15 cellular contexts compared by ENCODE assay signal in the genomic region with DNA sequence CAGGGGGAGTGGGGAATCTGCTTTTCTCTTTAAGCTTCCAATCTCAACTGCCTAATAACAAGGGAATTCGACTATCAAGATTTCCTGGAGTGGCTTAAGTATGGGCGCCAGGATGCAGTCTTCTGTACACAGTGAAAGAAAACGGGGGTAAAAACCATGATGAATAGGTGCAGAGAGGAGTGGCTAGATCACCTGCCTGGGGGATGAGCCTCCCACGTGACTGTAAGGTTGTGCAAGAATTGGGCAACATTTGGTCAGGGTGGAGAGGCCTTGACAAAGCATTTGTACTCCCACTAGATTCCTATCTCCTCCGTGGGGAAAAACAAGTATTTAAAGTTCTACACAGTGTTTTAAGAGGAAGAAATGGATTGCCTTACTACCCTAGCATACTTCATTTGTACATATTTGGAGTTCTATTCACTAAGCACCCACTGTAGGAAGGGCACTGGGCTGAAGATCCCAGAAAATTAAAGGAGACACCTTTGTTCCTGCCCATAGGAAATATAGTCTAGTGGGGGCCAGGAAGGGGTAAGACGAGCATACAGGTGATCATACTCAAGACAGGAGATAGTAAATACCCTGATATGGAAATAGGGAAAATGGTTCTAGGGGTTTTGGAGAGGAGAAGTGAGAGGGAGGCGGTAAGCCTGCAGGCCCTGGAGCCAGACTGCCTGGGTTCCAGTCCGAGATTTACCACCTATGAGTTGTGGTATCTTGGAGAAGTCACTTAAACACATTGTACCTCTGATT. TPM values are rescaled to one million over a fixed set of nuclear protein-coding genes. Genes with fewer than 3 reads are reported as not detected.
A peak's percentile ranks its signal among the peaks of the same experiment; 100 is the strongest.
DNase-seq lines count a peak whose midpoint lies in the region; ATAC-seq lines count a peak whose summit lies in the region.
"Had no signal": no experiment of that assay in that cellular context is flagged by ENCODE, and none has a peak within 500 bp of the region (broad histone marks: within the 10 kb centered on the region; RNA-seq: fewer than 3 reads in every experiment).

No MANE protein-coding gene starts in this region.

- no peak overlapping the region for H2BK5ac ChIP-seq in mesenchymal stem cell (ENCODE audit: low read depth, low read length, poor library complexity, severe bottlenecking)

- no peak overlapping the region for H2BK120ac ChIP-seq in mesenchymal stem cell (ENCODE audit: low read depth, low read length)

- peak overlapping the region; percentile 13 for H2AK5ac ChIP-seq in mesenchymal stem cell (ENCODE audit: low read length, severe bottlenecking)

- no peaks in the 10 kb centered on the region for H3K36me3 Mint-ChIP-seq in activated CD4-positive, alpha-beta T cell treated with anti-CD3 and anti-CD28 coated beads for 36 hours (ENCODE audit: low read depth)

- H3K4me3 ChIP-seq in ACC112 (ENCODE audit: low read depth, low read length) = no peak overlapping the region
- no peak overlapping the region for H3K4me3 ChIP-seq in mesenchymal stem cell (ENCODE audit: insufficient read depth in 1 of 2, low read depth in 1 of 2, low read length in 2 of 2)
- H3K4me3 ChIP-seq: transverse colon had no signal

- WGBS in mesenchymal stem cell = 87% methylated on average over 7 of the region's 8 CpGs

- no peaks in the 10 kb centered on the region for H3K27me3 Mint-ChIP-seq in activated CD4-positive, alpha-beta T cell treated with anti-CD3 and anti-CD28 coated beads for 36 hours
- H3K27me3 Mint-ChIP-seq: activated T-cell treated with anti-CD3 and anti-CD28 coated beads, Interleukin-2, amount 50 U/mL, for 24 hours; dendritic cell treated with granulocyte-macrophage colony-stimulating factor and Interleukin-4, amounts not matched to agents 40 ng/mL and 50 ng/mL, for 4 days had no signal

- no peak overlapping the region for H3K4me3 Mint-ChIP-seq in activated CD4-positive, alpha-beta T cell treated with anti-CD3 and anti-CD28 coated beads for 36 hours
- H3K4me3 Mint-ChIP-seq: activated T-cell treated with anti-CD3 and anti-CD28 coated beads, Interleukin-2, amount 50 U/mL, for 24 hours; dendritic cell treated with granulocyte-macrophage colony-stimulating factor and Interleukin-4, amounts not matched to agents 40 ng/mL and 50 ng/mL, for 4 days had no signal

- H3K36me3 ChIP-seq in ACC112 (ENCODE audit: insufficient read depth, low read length) (no peaks in the 10 kb centered on the region), mesenchymal stem cell (ENCODE audit: control insufficient read depth in 1 of 2, insufficient read depth in 2 of 2, low read depth in 1 of 2, low read length in 2 of 2) (no peaks in the 10 kb centered on the region)
- H3K36me3 ChIP-seq: transverse colon had no signal

- POLR2A ChIA-PET in activated CD4-positive, alpha-beta T cell treated with anti-CD3 and anti-CD28 coated beads for 36 hours (lab: Charles Lee) = no interaction called here

- peak; percentile 26 for DNase-seq in NCI-H510A (lab: John Stamatoyannopoulos, UW)
- peak; percentile 56 for DNase-seq in epithelial cell of prostate (ENCODE audit: low read depth, low spot score)
- DNase-seq in mesenchymal stem cell = no peak
- no peak for DNase-seq in activated CD4-positive, alpha-beta T cell treated with anti-CD3 and anti-CD28 coated beads for 36 hours
- DNase-seq in NK-92 (lab: John Stamatoyannopoulos, UW; ENCODE audit: unreplicated experiment) = no peak
- no peak for DNase-seq in NCI-H774 (lab: John Stamatoyannopoulos, UW)
- no peak for DNase-seq in D341Med (ENCODE audit: low spot score)
- DNase-seq: activated CD4-positive, alpha-beta T cell treated with anti-CD3 and anti-CD28 coated beads for 4 hours; activated T-cell treated with anti-CD3 and anti-CD28 coated beads, Interleukin-2, amount 50 U/mL, for 24 hours; Calu3; NCI-H1694 treated with DMSO at 0.1 percent for 48 hours; stimulated activated CD4-positive, alpha-beta T cell treated with anti-CD3 and anti-CD28 coated beads, Interleukin-12 subunit alpha, Interleukin-12 subunit beta, amount 100 ng/mL, for 4 hours; transverse colon had no signal

- no peaks in the 10 kb centered on the region for H3K9me3 ChIP-seq in mesenchymal stem cell (ENCODE audit: control insufficient read depth, low read length)
- H3K9me3 ChIP-seq: transverse colon had no signal

- H3K14ac ChIP-seq in mesenchymal stem cell (ENCODE audit: low read length in 2 of 2) = no peak overlapping the region

- peaks cover 29% of the 10 kb centered on the region for H3K79me1 ChIP-seq in mesenchymal stem cell (replicated peaks; ENCODE audit: low read length, poor library complexity, severe bottlenecking)

- H3K4ac ChIP-seq in mesenchymal stem cell (ENCODE audit: low read depth in 1 of 2, low read length in 2 of 2) = no peak overlapping the region

- H2BK12ac ChIP-seq in mesenchymal stem cell (ENCODE audit: low read length in 2 of 2) = peak overlapping the region in 1 of 2 experiments; percentile 11

- H3K27ac Mint-ChIP-seq in activated CD4-positive, alpha-beta T cell treated with anti-CD3 and anti-CD28 coated beads for 36 hours = no peak overlapping the region
- H3K27ac Mint-ChIP-seq: activated T-cell treated with anti-CD3 and anti-CD28 coated beads, Interleukin-2, amount 50 U/mL, for 24 hours; dendritic cell treated with granulocyte-macrophage colony-stimulating factor and Interleukin-4, amounts not matched to agents 40 ng/mL and 50 ng/mL, for 4 days had no signal

- H2BK15ac ChIP-seq in mesenchymal stem cell (ENCODE audit: low read depth, poor library complexity, severe bottlenecking) = no peak overlapping the region

- no peak overlapping the region for H4K8ac ChIP-seq in mesenchymal stem cell (ENCODE audit: low read length)

- CTCF ChIA-PET in activated CD4-positive, alpha-beta T cell treated with anti-CD3 and anti-CD28 coated beads for 36 hours (lab: Charles Lee) = interaction anchor here (1.3 kb wide), 1 partner anchor 117 kb away, joined by 3 read pairs; no protein-coding TSS in a partner anchor

- no peak for ATAC-seq in activated CD4-positive, alpha-beta T cell treated with anti-CD3 and anti-CD28 coated beads for 36 hours

- peaks cover 6% of the 10 kb centered on the region for H3K4me1 Mint-ChIP-seq in activated CD4-positive, alpha-beta T cell treated with anti-CD3 and anti-CD28 coated beads for 36 hours

- peaks cover 79% of the 10 kb centered on the region for H3K79me2 ChIP-seq in ACC112 (ENCODE audit: control insufficient read depth, insufficient read depth, low read length, unreplicated experiment)

- peaks cover 66% of the 10 kb centered on the region for H3K4me1 ChIP-seq in ACC112 (ENCODE audit: control insufficient read depth, insufficient read depth, low read length, unreplicated experiment)
- H3K4me1 ChIP-seq in mesenchymal stem cell (ENCODE audit: control insufficient read depth, insufficient read depth, low read depth, low read length) = peaks cover 19% of the 10 kb centered on the region

- H3K18ac ChIP-seq in mesenchymal stem cell (ENCODE audit: low read depth in 1 of 2, low read length in 2 of 2) = peak overlapping the region in 1 of 2 experiments; percentile 59

- H3K27me3 ChIP-seq in ACC112 (ENCODE audit: insufficient read depth, low read length) (no peaks in the 10 kb centered on the region), mesenchymal stem cell (ENCODE audit: control insufficient read depth in 1 of 2, insufficient read depth in 1 of 2, low read length in 2 of 2) (no peaks in the 10 kb centered on the region)
- H3K27me3 ChIP-seq: transverse colon had no signal

- H2AFZ ChIP-seq in ACC112 (ENCODE audit: low read length, unreplicated experiment) = no peak overlapping the region
- H2AFZ ChIP-seq in mesenchymal stem cell (ENCODE audit: low read depth, low read length) = no peak overlapping the region

- H3K9me3 Mint-ChIP-seq in activated CD4-positive, alpha-beta T cell treated with anti-CD3 and anti-CD28 coated beads for 36 hours (ENCODE audit: low read depth) = no peaks in the 10 kb centered on the region
- H3K9me3 Mint-ChIP-seq: activated T-cell treated with anti-CD3 and anti-CD28 coated beads, Interleukin-2, amount 50 U/mL, for 24 hours; dendritic cell treated with granulocyte-macrophage colony-stimulating factor and Interleukin-4, amounts not matched to agents 40 ng/mL and 50 ng/mL, for 4 days had no signal

- no peak overlapping the region for H3K23ac ChIP-seq in mesenchymal stem cell (ENCODE audit: low read length in 2 of 2)

- no peak overlapping the region for H4K91ac ChIP-seq in mesenchymal stem cell (ENCODE audit: low read length)

- H3K9ac ChIP-seq in mesenchymal stem cell (ENCODE audit: low read length) = no peak overlapping the region

- H3K4me2 ChIP-seq in mesenchymal stem cell (ENCODE audit: low read length, poor library complexity, severe bottlenecking) = no peak overlapping the region

- intact Hi-C loops in activated CD4-positive, alpha-beta T cell treated with anti-CD3 and anti-CD28 coated beads for 36 hours (cut with DNase I, micrococcal nuclease) = no loop called here

- H3K27ac ChIP-seq in ACC112 (ENCODE audit: low read depth, low read length) (peak overlapping the region; percentile 31), epithelial cell of prostate (peak overlapping the region; percentile 75), mesenchymal stem cell (ENCODE audit: low read length, poor library complexity, severe bottlenecking) (no peak overlapping the region)

RNA-seq across cellular contexts. Expression of a gene that starts 29.2 kb away (rescaled TPM):
- 237 TPM for polyA plus RNA-seq in mesenchymal stem cell (2013, experiment 1 of 2)
- 244 TPM for polyA plus RNA-seq in mesenchymal stem cell (2013, experiment 2 of 2)
- total RNA-seq in activated CD4-positive, alpha-beta T cell treated with anti-CD3 and anti-CD28 coated beads for 36 hours = 10 to 100 TPM; 12.6 to 16.0 TPM

Comparison
In these comparisons a context has a peak if more than half of its experiments do, and no peak if none do; other contexts are left out.
1. DNase-seq: peak in NCI-H510A (single experiment) and epithelial cell of prostate (single experiment); none in mesenchymal stem cell (single experiment), activated CD4-positive, alpha-beta T cell treated with anti-CD3 and anti-CD28 coated beads for 36 hours (single experiment), NK-92 (single experiment), NCI-H774 (single experiment) and D341Med (single experiment).